8 cellular contexts compared by ENCODE assay signal in genomic region chr12:47903927-47904646, GRCh38. TPM values are rescaled to one million over a fixed set of nuclear protein-coding genes. Genes with fewer than 3 reads are reported as not detected.
A peak's percentile ranks its signal among the peaks of the same experiment; 100 is the strongest.
DNase-seq lines count a peak whose midpoint lies in the region; ATAC-seq and TF ChIP-seq lines count a peak whose summit lies in the region.

No MANE protein-coding gene starts in this region.

- H3K36me3 Mint-ChIP-seq in IgD-negative memory B cell: no peaks in the 10 kb centered on the region
- H3K36me3 Mint-ChIP-seq in mesothelial cell of epicardium: no peaks in the 10 kb centered on the region
- H3K36me3 Mint-ChIP-seq in stimulated activated naive B cell treated with anti-CD40 and anti-IgM and Interleukin-4, amounts not matched to agents 10 μg/mL and 1 μg/mL and 100 μg/mL, for 72 hours: peaks cover 21 to 24% of the 10 kb centered on the region in 2 donors

- H3K36me3 ChIP-seq in BJ (ENCODE audit: control insufficient read depth, insufficient read depth, low read length): peaks cover under 1% of the 10 kb centered on the region

- H3K27me3 Mint-ChIP-seq in IgD-negative memory B cell (peaks cover 18% of the 10 kb centered on the region), mesothelial cell of epicardium (ENCODE audit: low read depth) (peaks cover 78% of the 10 kb centered on the region)
- peaks cover 16 to 35% of the 10 kb centered on the region in 2 donors for H3K27me3 Mint-ChIP-seq in stimulated activated naive B cell treated with anti-CD40 and anti-IgM and Interleukin-4, amounts not matched to agents 10 μg/mL and 1 μg/mL and 100 μg/mL, for 72 hours

- peak overlapping the region; percentile 26 to 43 for H3K27ac ChIP-seq in coronary artery

- no peak overlapping the region for H3K27ac Mint-ChIP-seq in IgD-negative memory B cell
- H3K27ac Mint-ChIP-seq in mesothelial cell of epicardium: no peak overlapping the region
- peak overlapping the region; percentile 83 for H3K27ac Mint-ChIP-seq in stimulated activated naive B cell treated with anti-CD40 and anti-IgM and Interleukin-4, amounts not matched to agents 10 μg/mL and 1 μg/mL and 100 μg/mL, for 72 hours

- peak overlapping the region; percentile 78 to 95 (median 90) for H3K4me3 Mint-ChIP-seq in IgD-negative memory B cell
- H3K4me3 Mint-ChIP-seq in mesothelial cell of epicardium: peak overlapping the region; percentile 72
- H3K4me3 Mint-ChIP-seq in stimulated activated naive B cell treated with anti-CD40 and anti-IgM and Interleukin-4, amounts not matched to agents 10 μg/mL and 1 μg/mL and 100 μg/mL, for 72 hours: peak overlapping the region; percentile 86 to 89

- POLR2A ChIA-PET in BJ (lab: Charles Lee): interaction anchor here (1.0 to 1.3 kb wide), 2 partner anchors 11 to 34 kb away, joined by 4 to 6 read pairs; no protein-coding TSS in a partner anchor

- H3K4me3 ChIP-seq in BJ (ENCODE audit: low read depth, low read length): peak overlapping the region; percentile 76
- peak overlapping the region; percentile 80 for H3K4me3 ChIP-seq in coronary artery

- CTCF ChIA-PET in BJ (lab: Yijun Ruan, JAX): interaction anchor here (0.6 to 5.6 kb wide), 13 partner anchors 10 to 86 kb away, joined by 3 to 30 read pairs (median 7); partner anchors contain the start of gene TMEM106C

- peak; percentile 41 to 44 for ATAC-seq in stimulated activated naive B cell treated with anti-CD40 and anti-IgM and Interleukin-4, amounts not matched to agents 10 μg/mL and 1 μg/mL and 100 μg/mL, for 72 hours (replicated peaks)
- ATAC-seq in GM21717 (IDR thresholded peaks at IDR 0.05; ENCODE audit: unreplicated experiment): no peak
- ATAC-seq in GM21447 (IDR thresholded peaks at IDR 0.05; ENCODE audit: unreplicated experiment): no peak

- H3K9me3 Mint-ChIP-seq in IgD-negative memory B cell (no peaks in the 10 kb centered on the region), mesothelial cell of epicardium (no peaks in the 10 kb centered on the region)
- no peaks in the 10 kb centered on the region for H3K9me3 Mint-ChIP-seq in stimulated activated naive B cell treated with anti-CD40 and anti-IgM and Interleukin-4, amounts not matched to agents 10 μg/mL and 1 μg/mL and 100 μg/mL, for 72 hours

- no peaks in the 10 kb centered on the region; the same call in 1 of the 2 replicates for H3K27me3 ChIP-seq in BJ (ENCODE audit: control insufficient read depth, insufficient read depth, low read length)

- H3K4me1 Mint-ChIP-seq in IgD-negative memory B cell (peaks cover 9 to 22% (median 16%) of the 10 kb centered on the region in 3 donors), mesothelial cell of epicardium (peaks cover 15% of the 10 kb centered on the region)
- peaks cover 44 to 64% of the 10 kb centered on the region in 2 donors for H3K4me1 Mint-ChIP-seq in stimulated activated naive B cell treated with anti-CD40 and anti-IgM and Interleukin-4, amounts not matched to agents 10 μg/mL and 1 μg/mL and 100 μg/mL, for 72 hours

- DNase-seq in BJ (ENCODE audit: low read depth) (peak; percentile 50), coronary artery (ENCODE audit: low spot score) (no peak), mesothelial cell of epicardium (ENCODE audit: low spot score in 2 of 2, unreplicated experiment in 2 of 2) (no peak)
- peak in 3 of 4 experiments; percentile 16 to 52 (median 19) for DNase-seq in activated CD4-positive, CD25-positive, alpha-beta regulatory T cell (lab: John Stamatoyannopoulos, UW)
- peak; percentile 39 for DNase-seq in stimulated activated naive B cell treated with anti-CD40 and anti-IgM and Interleukin-4, amounts not matched to agents 10 μg/mL and 1 μg/mL and 100 μg/mL, for 72 hours

- no peak for TF ChIP-seq CTCF in BJ (IDR thresholded peaks at IDR 0.05; ENCODE audit: insufficient read depth, low read depth, low read length)
- TF ChIP-seq CTCF in coronary artery (IDR thresholded peaks at IDR 0.05): no peak
- TF ChIP-seq CTCF in mesothelial cell of epicardium (IDR thresholded peaks at IDR 0.05; ENCODE audit: unreplicated experiment): no peak

RNA-seq across cellular contexts. Expression of gene VDR, which starts 0.7 kb away (rescaled TPM):
- polyA plus RNA-seq in BJ (2011; rRNA removed) (23.3 and 40.5 TPM in 2 replicates), IgD-negative memory B cell (0.61 TPM)
- polyA minus RNA-seq in BJ (2011; rRNA and poly(A)+ RNA removed): 21.3 and 33.2 TPM in 2 replicates
- 0.36 to 0.54 TPM (median 0.51 TPM) in 3 replicates for total RNA-seq in mesothelial cell of epicardium

RNA-seq across cellular contexts. Expression of gene TMEM106C, which starts 59.3 kb away (rescaled TPM):
- 188 and 217 TPM in 2 replicates for polyA plus RNA-seq in BJ (2011; rRNA removed)
- 41.0 and 101 TPM in 2 replicates for polyA minus RNA-seq in BJ (2011; rRNA and poly(A)+ RNA removed)
- 41.4 TPM for polyA plus RNA-seq in IgD-negative memory B cell
- total RNA-seq in mesothelial cell of epicardium: 73.7 to 83.1 TPM (median 80.1 TPM) in 3 replicates

Comparison
In these comparisons a context has a peak if more than half of its experiments do, and no peak if none do; other contexts are left out.
1. DNase-seq: peak in BJ (single experiment), activated CD4-positive, CD25-positive, alpha-beta regulatory T cell (3 of 4) and stimulated activated naive B cell treated with anti-CD40 and anti-IgM and Interleukin-4, amounts not matched to agents 10 μg/mL and 1 μg/mL and 100 μg/mL, for 72 hours (single experiment); none in coronary artery (single experiment) and mesothelial cell of epicardium (0 of 2).
2. ATAC-seq: peak in stimulated activated naive B cell treated with anti-CD40 and anti-IgM and Interleukin-4, amounts not matched to agents 10 μg/mL and 1 μg/mL and 100 μg/mL, for 72 hours (2 of 2); none in GM21717 (single experiment) and GM21447 (single experiment).
3. RNA of gene VDR, which starts 0.7 kb away (polyA plus RNA-seq): 23.3 to 40.5 TPM in BJ; 0.61 TPM in IgD-negative memory B cell (single experiment); every median in the first group is over 10 times any median in the second.
4. Peak in every context shown above with its lines, with median percentiles within 50 percentile points of each other: H3K4me3 Mint-ChIP-seq.